In the genomic region with DNA sequence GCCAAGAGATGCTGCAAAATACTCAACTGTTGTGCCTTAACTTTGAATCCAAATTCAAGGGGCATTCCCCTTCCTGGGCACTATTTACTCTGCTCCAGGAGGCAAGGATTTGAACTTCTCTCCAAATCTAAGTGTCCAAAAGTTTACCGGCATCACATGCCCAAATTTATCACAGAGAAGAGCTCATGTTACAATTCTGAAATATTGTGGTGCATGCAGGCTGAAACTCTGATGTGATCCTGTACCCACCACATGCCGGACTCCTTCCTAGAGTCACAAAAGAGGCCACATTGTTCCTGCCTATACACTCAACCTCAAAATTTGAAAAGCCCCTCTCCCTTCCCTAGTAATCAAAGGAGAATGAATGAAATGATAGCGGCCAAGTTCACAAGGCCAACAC, we compare ENCODE assay signal across 8 cellular contexts. TPM values are rescaled to one million over a fixed set of nuclear protein-coding genes. Genes with fewer than 3 reads are reported as not detected.
A peak's percentile ranks its signal among the peaks of the same experiment; 100 is the strongest.
DNase-seq lines count a peak whose midpoint lies in the region; ATAC-seq and TF ChIP-seq lines count a peak whose summit lies in the region.

No MANE protein-coding gene starts in this region.

- peaks cover 2% of the 10 kb centered on the region for H3K27me3 Mint-ChIP-seq in activated T-cell treated with anti-CD3 and anti-CD28 coated beads, Interleukin-2, amount 50 U/mL, for 72 hours (ENCODE audit: low read depth)
- H3K27me3 Mint-ChIP-seq in type B pancreatic cell: no peaks in the 10 kb centered on the region

- H3K4me3 Mint-ChIP-seq in activated T-cell treated with anti-CD3 and anti-CD28 coated beads, Interleukin-2, amount 50 U/mL, for 72 hours: peak overlapping the region; percentile 95 to 100
- peak overlapping the region; percentile 99 for H3K4me3 Mint-ChIP-seq in type B pancreatic cell

- H3K9me3 ChIP-seq in lower lobe of right lung: peaks cover under 1% of the 10 kb centered on the region

- no peak for DNase-seq in activated T-cell treated with anti-CD3 and anti-CD28 coated beads, Interleukin-2, amount 50 U/mL, for 72 hours
- no peak for DNase-seq in activated T-cell treated with anti-CD3 and anti-CD28 coated beads for 4 hours
- peak; percentile 9 for DNase-seq in astrocyte of the spinal cord (ENCODE audit: low read depth, low spot score)
- no peak for DNase-seq in lower lobe of right lung
- DNase-seq in type B pancreatic cell (ENCODE audit: extremely low spot score, unreplicated experiment): no peak
- DNase-seq in left colon: no peak
- no peak for DNase-seq in NCI-H1092 (lab: John Stamatoyannopoulos, UW)

- in situ Hi-C loops in astrocyte of the spinal cord (cut with HindIII; ENCODE audit: low sequenced_read_pairs): no loop called here

- no peak for ATAC-seq in activated T-cell treated with anti-CD3 and anti-CD28 coated beads, Interleukin-2, amount 50 U/mL, for 72 hours (replicated peaks in 1 of 2)
- ATAC-seq in lower lobe of right lung (no peak), left colon (no peak), HG03378 (IDR thresholded peaks at IDR 0.05; ENCODE audit: unreplicated experiment) (no peak)

- TF ChIP-seq CTCF in astrocyte of the spinal cord (IDR thresholded peaks at IDR 0.05; ENCODE audit: low read depth, low read length) (no peak), lower lobe of right lung (IDR thresholded peaks at IDR 0.05) (no peak), type B pancreatic cell (conservative IDR thresholded peaks at IDR 0.05) (no peak)

- no peaks in the 10 kb centered on the region for H3K36me3 ChIP-seq in lower lobe of right lung

- peak overlapping the region; percentile 93 for H3K27ac ChIP-seq in lower lobe of right lung

- H3K4me1 ChIP-seq in lower lobe of right lung: peaks cover 25% of the 10 kb centered on the region

- peaks cover 1 to 3% of the 10 kb centered on the region in 2 donors for H3K9me3 Mint-ChIP-seq in activated T-cell treated with anti-CD3 and anti-CD28 coated beads, Interleukin-2, amount 50 U/mL, for 72 hours
- no peaks in the 10 kb centered on the region for H3K9me3 Mint-ChIP-seq in type B pancreatic cell

- H3K4me3 ChIP-seq in astrocyte of the spinal cord (ENCODE audit: low read depth, low read length) (peak overlapping the region; percentile 71), lower lobe of right lung (peak overlapping the region; percentile 77)

- H3K4me1 Mint-ChIP-seq in activated T-cell treated with anti-CD3 and anti-CD28 coated beads, Interleukin-2, amount 50 U/mL, for 72 hours (ENCODE audit: low read depth): peaks cover 32% of the 10 kb centered on the region
- H3K4me1 Mint-ChIP-seq in type B pancreatic cell (ENCODE audit: unreplicated experiment): peaks cover 12% of the 10 kb centered on the region

- H3K27me3 ChIP-seq in lower lobe of right lung (ENCODE audit: low read depth): no peaks in the 10 kb centered on the region

- peaks cover 2 to 5% of the 10 kb centered on the region in 2 donors for H3K36me3 Mint-ChIP-seq in activated T-cell treated with anti-CD3 and anti-CD28 coated beads, Interleukin-2, amount 50 U/mL, for 72 hours (ENCODE audit: insufficient read depth in 2 of 2)
- peaks cover 4% of the 10 kb centered on the region for H3K36me3 Mint-ChIP-seq in type B pancreatic cell

- intact Hi-C loops in lower lobe of right lung (cut with DNase I): no loop called here
- intact Hi-C loops in left colon (cut with DNase I, micrococcal nuclease): no loop called here

- peak overlapping the region; percentile 100 for H3K27ac Mint-ChIP-seq in activated T-cell treated with anti-CD3 and anti-CD28 coated beads, Interleukin-2, amount 50 U/mL, for 72 hours
- H3K27ac Mint-ChIP-seq in type B pancreatic cell: peak overlapping the region; percentile 95

RNA-seq across cellular contexts. Expression of a gene that starts 1.3 kb away (rescaled TPM):
- total RNA-seq in activated T-cell treated with anti-CD3 and anti-CD28 coated beads, Interleukin-2, amount 50 U/mL, for 72 hours: 10 to 100 TPM; 10.1 to 12.2 TPM
- total RNA-seq in lower lobe of right lung (13.7 TPM), type B pancreatic cell (ENCODE audit: low replicate concordance) (15.0 and 18.2 TPM in 2 replicates), left colon (10 to 100 TPM; 11.7 to 15.1 TPM)

RNA-seq across cellular contexts. Expression of a gene that starts 59.1 kb away (rescaled TPM):
- total RNA-seq in activated T-cell treated with anti-CD3 and anti-CD28 coated beads, Interleukin-2, amount 50 U/mL, for 72 hours: under 1 TPM; 0.39 to 0.50 TPM
- total RNA-seq in lower lobe of right lung (1.3 TPM), type B pancreatic cell (ENCODE audit: low replicate concordance) (0.99 and 1.4 TPM in 2 replicates), left colon (1 to 10 TPM; 1.2 to 2.5 TPM)
